ENCODE assay signal across 24 cellular contexts in the genomic region with DNA sequence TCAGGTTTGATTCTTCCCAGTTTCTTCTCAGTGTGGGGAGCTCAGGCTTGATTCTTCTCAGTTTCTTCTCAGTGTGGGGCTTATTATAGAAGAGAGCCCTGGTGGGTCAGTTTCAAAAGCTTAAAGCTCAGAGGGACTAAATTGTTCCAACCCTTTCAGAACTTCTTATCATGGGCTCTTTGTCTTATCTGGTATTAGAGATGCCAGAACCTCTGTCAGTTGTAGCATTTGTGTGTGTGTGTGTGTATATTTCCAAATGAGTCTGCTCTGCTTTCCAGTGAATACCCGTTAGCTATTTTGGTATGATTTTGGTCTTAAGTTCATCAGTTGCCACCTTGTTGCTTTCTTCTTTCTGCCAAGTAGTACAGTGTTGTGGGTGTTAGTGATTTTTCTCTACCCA. TPM values are rescaled to one million over a fixed set of nuclear protein-coding genes. Genes with fewer than 3 reads are reported as not detected.
"Had no signal": no experiment of that assay in that cellular context is flagged by ENCODE, and none has a peak within 500 bp of the region (broad histone marks: within the 10 kb centered on the region; RNA-seq: fewer than 3 reads in every experiment).

No MANE protein-coding gene starts in this region.

- H3K27me3 ChIP-seq: MG63, SJSA1 had no signal

- DNase-seq: KBM-7, MG63, NCI-H1092, NCI-H1105 treated with DMSO at 0.1 percent for 48 hours, NCI-H1417 treated with DMSO at 0.1 percent for 48 hours, NCI-H146, NCI-H1694 treated with DMSO at 0.1 percent for 48 hours, NCI-H1930, NCI-H2081, NCI-H2107, NCI-H2227 treated with DMSO at 0.1 percent for 48 hours, NCI-H524, NCI-H526 treated with DMSO at 0.1 percent for 48 hours, NCI-H774, PC-3, SIG-M5 had no signal

- H3K27ac ChIP-seq: HL-60, RWPE1, SJSA1, SK-N-MC had no signal

- H3K4me3 ChIP-seq: MG63, SJSA1, SK-N-MC had no signal

- H3K9me3 ChIP-seq: MG63, SJSA1 had no signal

- H3K36me3 ChIP-seq: MG63, SJSA1 had no signal

- H3K4me1 ChIP-seq: SJSA1 had no signal

- ATAC-seq: Panc1, PC-3 had no signal

- FAIRE-seq: HTR-8/SVneo had no signal

RNA-seq across cellular contexts. Expression of a gene that starts 53.9 kb away (rescaled TPM):
- total RNA-seq: NCI-H460, OCI-LY7, PC-3, SJSA1 had no signal
